ENCODE assay signal across 29 cellular contexts in the genomic region with DNA sequence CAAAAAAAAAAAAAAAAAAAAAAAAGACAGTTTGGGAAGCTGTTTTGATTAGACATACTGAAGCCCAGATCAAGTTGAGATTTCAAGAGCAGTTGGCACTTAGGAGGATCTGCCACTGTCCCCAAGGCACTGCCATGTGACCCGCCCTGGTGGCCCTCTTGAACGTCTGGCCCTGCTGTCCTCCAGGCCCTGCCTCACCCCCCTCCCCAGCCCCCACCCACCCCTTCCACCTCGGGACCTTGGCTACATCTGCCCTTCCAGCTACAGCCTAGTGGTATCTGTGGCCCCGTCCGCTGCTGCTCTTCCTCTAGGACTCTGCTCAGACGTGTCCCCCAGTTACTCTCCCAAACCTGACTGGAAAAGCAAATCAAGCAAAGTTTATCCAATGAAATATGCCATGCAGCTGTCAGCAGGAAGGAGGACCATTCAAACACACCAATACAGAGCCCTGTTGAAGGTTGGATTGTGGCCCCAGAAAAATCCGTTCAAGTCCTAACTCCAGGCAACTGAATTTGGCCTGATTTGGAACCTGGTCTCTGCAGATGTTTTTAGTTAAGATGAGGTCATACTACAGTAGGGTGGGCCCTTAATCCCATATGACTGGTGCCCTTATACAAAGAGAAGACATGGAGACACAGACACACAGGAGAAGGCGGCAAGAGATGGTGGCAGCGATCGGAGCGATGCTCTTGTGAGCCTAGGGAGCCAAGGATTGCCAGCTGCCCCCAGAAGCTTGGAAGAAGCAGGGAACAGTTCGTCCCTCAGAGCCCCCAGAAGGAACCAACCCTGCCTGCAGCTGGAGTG. TPM values are rescaled to one million over a fixed set of nuclear protein-coding genes. Genes with fewer than 3 reads are reported as not detected.
A peak's percentile ranks its signal among the peaks of the same experiment; 100 is the strongest.
DNase-seq lines count a peak whose midpoint lies in the region; ATAC-seq and TF ChIP-seq lines count a peak whose summit lies in the region.
"Had no signal": no experiment of that assay in that cellular context is flagged by ENCODE, and none has a peak within 500 bp of the region (broad histone marks: within the 10 kb centered on the region; RNA-seq: fewer than 3 reads in every experiment).

No MANE protein-coding gene starts in this region.

- CTCF ChIA-PET in RWPE1 (lab: Yijun Ruan, JAX), result interaction anchor here (0.6 kb wide), 1 partner anchor 89 kb away, joined by 3 read pairs; no protein-coding TSS in a partner anchor

- peaks cover 12% of the 10 kb centered on the region for H3K4me1 Mint-ChIP-seq in activated T-cell treated with anti-CD3 and anti-CD28 coated beads, Interleukin-2, amount 50 U/mL, for 24 hours (ENCODE audit: low read depth)

- no peak for ATAC-seq in HG03354 (IDR thresholded peaks at IDR 0.05; ENCODE audit: poor library complexity, severe bottlenecking, unreplicated experiment)
- ATAC-seq: A549; foreskin keratinocyte; GM12878; stimulated activated naive CD8-positive, alpha-beta T cell treated with anti-CD3 and anti-CD28 coated beads, Interleukin-15, amount 100 ng/mL, for 72 hours had no signal

- peak; percentile 14 for DNase-seq in activated T-cell treated with anti-CD3 and anti-CD28 coated beads, Interleukin-2, amount 50 U/mL, for 24 hours
- DNase-seq in activated T-cell treated with anti-CD3 and anti-CD28 coated beads for 4 hours (no peak), RWPE1 (ENCODE audit: low spot score) (no peak), islet precursor cell (peak; percentile 32), thyroid gland (peak; percentile 86 to 87), NCI-H2107 (lab: John Stamatoyannopoulos, UW) (no peak), DMS79 (lab: John Stamatoyannopoulos, UW) (no peak)
- DNase-seq: activated CD4-positive, alpha-beta memory T cell treated with anti-CD3 and anti-CD28 coated beads for 36 hours; activated T-cell treated with anti-CD3 and anti-CD28 coated beads, Interleukin-2, amount 50 U/mL, for 48 hours; anterior cingulate cortex; caudate nucleus; DND-41; foreskin keratinocyte; hippocampal formation; NCI-H1105; NCI-H2081; NCI-H510A; stimulated activated naive CD8-positive, alpha-beta T cell treated with anti-CD3 and anti-CD28 coated beads, Interleukin-15, amount 100 ng/mL, for 72 hours; trophoblast cell had no signal

- no peaks in the 10 kb centered on the region for H3K27me3 Mint-ChIP-seq in activated T-cell treated with anti-CD3 and anti-CD28 coated beads, Interleukin-2, amount 50 U/mL, for 24 hours
- H3K27me3 Mint-ChIP-seq: activated CD4-positive, alpha-beta memory T cell treated with anti-CD3 and anti-CD28 coated beads for 36 hours; activated naive CD4-positive, alpha-beta T cell treated with anti-CD3 and anti-CD28 coated beads, Interleukin-2, amount 50 U/mL, for 24 hours; stimulated activated naive CD8-positive, alpha-beta T cell treated with anti-CD3 and anti-CD28 coated beads, Interleukin-15, amount 100 ng/mL, for 72 hours had no signal

- peak overlapping the region; percentile 61 for H3K27ac Mint-ChIP-seq in activated T-cell treated with anti-CD3 and anti-CD28 coated beads, Interleukin-2, amount 50 U/mL, for 24 hours
- H3K27ac Mint-ChIP-seq: activated CD4-positive, alpha-beta memory T cell treated with anti-CD3 and anti-CD28 coated beads for 36 hours; activated naive CD4-positive, alpha-beta T cell treated with anti-CD3 and anti-CD28 coated beads, Interleukin-2, amount 50 U/mL, for 24 hours had no signal

- POLR2A ChIA-PET in RWPE1 (lab: Yijun Ruan, JAX; ENCODE audit: low non-redundant PET), result no interaction called here

- peaks cover 15% of the 10 kb centered on the region for H3K36me3 Mint-ChIP-seq in activated T-cell treated with anti-CD3 and anti-CD28 coated beads, Interleukin-2, amount 50 U/mL, for 24 hours (ENCODE audit: low read depth)
- H3K36me3 Mint-ChIP-seq: activated CD4-positive, alpha-beta memory T cell treated with anti-CD3 and anti-CD28 coated beads for 36 hours; activated naive CD4-positive, alpha-beta T cell treated with anti-CD3 and anti-CD28 coated beads, Interleukin-2, amount 50 U/mL, for 24 hours had no signal

- peak overlapping the region; percentile 79 for H3K27ac ChIP-seq in RWPE1
- peak overlapping the region; percentile 77 to 93 (median 87) for H3K27ac ChIP-seq in thyroid gland
- H3K27ac ChIP-seq: A549, foreskin keratinocyte, neutrophil, SK-N-MC had no signal

- no peaks in the 10 kb centered on the region for H3K9me3 ChIP-seq in thyroid gland
- H3K9me3 ChIP-seq: A549, Caco-2, neutrophil had no signal

- intact Hi-C loops in thyroid gland (cut with DNase I), result loop anchor here (5.0 kb wide), 1 partner anchor 89 kb away; a partner anchor contains a TSS

- TF ChIP-seq CTCF in RWPE1 (conservative IDR thresholded peaks at IDR 0.05; ENCODE audit: low read depth) (no peak), thyroid gland (IDR thresholded peaks at IDR 0.05) (no peak)

- no peaks in the 10 kb centered on the region for H3K27me3 ChIP-seq in thyroid gland
- H3K27me3 ChIP-seq: foreskin keratinocyte, neutrophil had no signal

- no peak overlapping the region for H3K4me3 ChIP-seq in thyroid gland (replicated peaks in 1 of 3)
- H3K4me3 ChIP-seq: A549, GM12878, SK-N-MC had no signal

- WGBS in thyroid gland, 2 donors, result 46 to 56% methylated on average over 12 of the region's 12 CpGs

- peaks cover 85 to 92% of the 10 kb centered on the region in 2 donors for H3K4me1 ChIP-seq in thyroid gland
- H3K4me1 ChIP-seq: foreskin keratinocyte had no signal

- no peak overlapping the region for H3K4me3 Mint-ChIP-seq in activated T-cell treated with anti-CD3 and anti-CD28 coated beads, Interleukin-2, amount 50 U/mL, for 24 hours
- H3K4me3 Mint-ChIP-seq: activated CD4-positive, alpha-beta memory T cell treated with anti-CD3 and anti-CD28 coated beads for 36 hours; activated naive CD4-positive, alpha-beta T cell treated with anti-CD3 and anti-CD28 coated beads, Interleukin-2, amount 50 U/mL, for 24 hours; stimulated activated naive CD8-positive, alpha-beta T cell treated with anti-CD3 and anti-CD28 coated beads, Interleukin-15, amount 100 ng/mL, for 72 hours had no signal

- no peaks in the 10 kb centered on the region for H3K9me3 Mint-ChIP-seq in activated T-cell treated with anti-CD3 and anti-CD28 coated beads, Interleukin-2, amount 50 U/mL, for 24 hours
- H3K9me3 Mint-ChIP-seq: activated CD4-positive, alpha-beta memory T cell treated with anti-CD3 and anti-CD28 coated beads for 36 hours; activated naive CD4-positive, alpha-beta T cell treated with anti-CD3 and anti-CD28 coated beads, Interleukin-2, amount 50 U/mL, for 24 hours; stimulated activated naive CD8-positive, alpha-beta T cell treated with anti-CD3 and anti-CD28 coated beads, Interleukin-15, amount 100 ng/mL, for 72 hours had no signal

- TF ChIP-seq POLR2A in thyroid gland (IDR thresholded peaks at IDR 0.05), result no peak

- peaks cover 25 to 27% of the 10 kb centered on the region in 2 donors for H3K36me3 ChIP-seq in thyroid gland

RNA-seq across cellular contexts. Expression of a gene that starts 17.7 kb away (rescaled TPM):
- 100 to 1,000 TPM; 354 to 606 (median 433) TPM for total RNA-seq in thyroid gland

RNA-seq across cellular contexts. Expression of a gene that starts 34.6 kb away (rescaled TPM):
- not detected for total RNA-seq in thyroid gland
- total RNA-seq: activated CD4-positive, alpha-beta memory T cell treated with anti-CD3 and anti-CD28 coated beads for 36 hours; Caco-2; dermis microvascular lymphatic vessel endothelial cell; endothelial cell of umbilical vein; foreskin keratinocyte; GM12878; lower leg skin had no signal

RNA-seq across cellular contexts. Expression of a gene that starts 49.6 kb away (rescaled TPM):
- 10 to 100 TPM; 50.0 to 67.4 (median 55.6) TPM for total RNA-seq in thyroid gland

Comparison
In these comparisons a context has a peak if more than half of its experiments do, and no peak if none do; other contexts are left out.
1. DNase-seq: peak in activated T-cell treated with anti-CD3 and anti-CD28 coated beads, Interleukin-2, amount 50 U/mL, for 24 hours (single experiment), islet precursor cell (single experiment) and thyroid gland (2 of 2); none in activated T-cell treated with anti-CD3 and anti-CD28 coated beads for 4 hours (single experiment), RWPE1 (single experiment), NCI-H2107 (single experiment) and DMS79 (single experiment).